Comparison of ENCODE assay signal across 8 cellular contexts in the genomic region with DNA sequence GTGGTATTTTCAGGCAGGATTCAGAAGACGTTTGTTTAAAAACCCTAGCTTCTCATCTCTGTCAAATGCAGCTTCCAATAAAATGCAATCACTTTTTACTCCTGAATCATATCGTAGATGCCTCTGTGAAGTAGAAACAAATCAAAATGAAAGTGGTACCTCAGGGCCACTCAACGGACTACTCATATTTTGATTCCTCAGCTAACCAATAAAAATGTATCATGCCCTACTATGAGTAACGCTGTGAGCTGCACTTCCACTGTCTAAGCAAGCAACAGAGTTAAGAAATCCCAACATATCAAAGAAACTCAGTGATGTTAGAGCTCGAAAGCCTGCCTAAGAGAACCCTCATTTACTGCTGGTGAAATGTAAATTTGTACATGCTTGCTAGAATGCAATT.
DNase-seq lines count a peak whose midpoint lies in the region; ATAC-seq and TF ChIP-seq lines count a peak whose summit lies in the region.

No MANE protein-coding gene starts in this region.

- peak overlapping the region; percentile 65 for H3K4me2 ChIP-seq in osteoblast (ENCODE audit: insufficient read depth, low read length)

- peak overlapping the region; percentile 65 for H3K4me3 ChIP-seq in osteoblast (ENCODE audit: insufficient read depth, low read length)

- no peak for TF ChIP-seq CTCF in osteoblast (IDR thresholded peaks at IDR 0.05; ENCODE audit: extremely low read depth, low read depth, low read length)

- ATAC-seq in GM18858 (IDR thresholded peaks at IDR 0.05; ENCODE audit: unreplicated experiment), result peak; percentile 31
- peak; percentile 21 for ATAC-seq in HG02840 (IDR thresholded peaks at IDR 0.05; ENCODE audit: low FRiP score, unreplicated experiment)
- ATAC-seq in T-helper 17 cell, result peak; percentile 29

- H3K4me1 Mint-ChIP-seq in T-helper 17 cell, result peaks cover 37% of the 10 kb centered on the region

- H3K9me3 ChIP-seq in T-helper 17 cell (ENCODE audit: control insufficient read depth, low read length, poor library complexity, severe bottlenecking) (no peaks in the 10 kb centered on the region), osteoblast (ENCODE audit: low read depth, low read length) (no peaks in the 10 kb centered on the region)

- H2AFZ ChIP-seq in osteoblast (ENCODE audit: low read length), result peak overlapping the region; percentile 70

- H3K27ac Mint-ChIP-seq in T-helper 17 cell, result peak overlapping the region; percentile 84

- no peaks in the 10 kb centered on the region for H3K27me3 Mint-ChIP-seq in T-helper 17 cell

- no peaks in the 10 kb centered on the region for H4K20me1 ChIP-seq in osteoblast (ENCODE audit: insufficient read depth, low read length)

- H3K4me3 Mint-ChIP-seq in T-helper 17 cell, result peak overlapping the region; percentile 83

- no peak for DNase-seq in T-helper 17 cell
- DNase-seq in osteoblast (ENCODE audit: insufficient read length, low spot score, missing footprints), result peak; percentile 91
- DNase-seq in GOT3 (lab: John Stamatoyannopoulos, UW), result no peak
- no peak for DNase-seq in D341Med (ENCODE audit: low spot score)
- DNase-seq in DMS53 (lab: John Stamatoyannopoulos, UW), result no peak
- no peak for DNase-seq in HUDEP-2 (lab: John Stamatoyannopoulos, UW; ENCODE audit: unreplicated experiment in 76 of 76)

- H3K4me1 ChIP-seq in osteoblast (ENCODE audit: insufficient read depth, low read length), result peaks cover 23% of the 10 kb centered on the region

- H3K36me3 ChIP-seq in osteoblast (ENCODE audit: insufficient read depth, low read length), result no peaks in the 10 kb centered on the region

- H3K27me3 ChIP-seq in osteoblast (ENCODE audit: insufficient read depth, low read length), result no peaks in the 10 kb centered on the region

- H3K79me2 ChIP-seq in osteoblast (ENCODE audit: insufficient read depth, low read length), result no peaks in the 10 kb centered on the region

- H3K36me3 Mint-ChIP-seq in T-helper 17 cell (ENCODE audit: low read depth), result peaks cover 3% of the 10 kb centered on the region

- peak overlapping the region; percentile 69 for H3K27ac ChIP-seq in osteoblast (ENCODE audit: low read depth, low read length)
